In the genomic region with DNA sequence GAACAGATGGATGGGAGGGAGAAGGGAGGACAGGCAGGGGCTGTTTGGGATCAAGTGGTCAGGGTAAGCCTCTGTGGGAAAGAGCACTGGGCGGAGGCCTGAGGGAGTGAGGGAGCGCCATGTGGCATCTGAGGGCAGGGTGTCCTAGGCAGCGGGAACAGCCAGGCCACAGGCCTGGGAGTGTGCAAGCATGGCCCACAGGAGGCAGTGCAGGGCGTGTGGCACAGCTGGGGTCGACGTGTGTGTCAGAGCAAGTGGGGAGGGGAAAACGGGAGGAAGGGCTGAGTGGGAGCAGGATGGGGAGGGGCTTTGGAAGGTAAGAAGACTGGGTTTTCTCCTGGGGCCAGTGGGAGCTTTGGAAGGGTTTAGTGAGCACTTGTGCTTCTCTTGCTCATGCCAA, we compare ENCODE assay signal across 22 cellular contexts.
"Had no signal": no experiment of that assay in that cellular context is flagged by ENCODE, and none has a peak within 500 bp of the region (broad histone marks: within the 10 kb centered on the region; RNA-seq: fewer than 3 reads in every experiment).

No MANE protein-coding gene starts in this region.

- H3K4me1 ChIP-seq: ascending aorta, colonic mucosa, testis, uterus had no signal

- H3K4me3 ChIP-seq: ascending aorta, cardiac muscle cell, colonic mucosa, testis, uterus had no signal

- H3K27me3 ChIP-seq: ascending aorta, cardiac muscle cell, colonic mucosa, testis, uterus had no signal

- H3K9me3 ChIP-seq: ascending aorta, colonic mucosa, testis, uterus had no signal

- H3K36me3 ChIP-seq: ascending aorta, cardiac muscle cell, colonic mucosa, uterus had no signal

- DNase-seq: activated CD4-positive, alpha-beta T cell treated with anti-CD3 and anti-CD28 coated beads for 1 hour; activated effector memory CD4-positive, alpha-beta T cell treated with Interleukin-2 at 50 U/mL for 16 hours; activated naive CD4-positive, alpha-beta T cell treated with Interleukin-2 at 50 U/mL for 16 hours; activated T-cell treated with anti-CD3 and anti-CD28 coated beads for 4 hours; cerebellar nuclear complex; colonic mucosa; effector CD8-positive, alpha-beta T cell; left colon; mammary epithelial cell; naive thymus-derived CD4-positive, alpha-beta T cell; right cardiac atrium; stimulated activated CD4-positive, alpha-beta T cell treated with anti-CD3 and anti-CD28 coated beads, Interleukin-12 subunit alpha, Interleukin-12 subunit beta, amount 100 ng/mL, for 4 hours; stimulated activated CD4-positive, alpha-beta T cell treated with anti-CD3 and anti-CD28 coated beads, Interleukin-4, amount 100 ng/mL, for 1 hour; stimulated activated naive CD8-positive, alpha-beta T cell treated with anti-CD3 and anti-CD28 coated beads, Interleukin-15, Interleukin-2, amounts not matched to agents 100 U/mL and 50 U/mL, for 24 hours; SW 1271; T-helper 9 cell; testis; trophoblast cell; uterus had no signal

- ATAC-seq: left colon; naive thymus-derived CD4-positive, alpha-beta T cell; right cardiac atrium; stimulated activated naive CD8-positive, alpha-beta T cell treated with anti-CD3 and anti-CD28 coated beads, Interleukin-15, Interleukin-2, amounts not matched to agents 100 U/mL and 50 U/mL, for 24 hours had no signal

- H3K27ac ChIP-seq: ascending aorta, cardiac muscle cell, colonic mucosa, testis, uterus, VCaP had no signal
